In genomic region chr7:65832281-65832680, GRCh38 we compare ENCODE assay signal across 1 cellular context.
A peak's percentile ranks its signal among the peaks of the same experiment; 100 is the strongest.
TF ChIP-seq lines count a peak whose summit lies in the region.

No MANE protein-coding gene starts in this region.

TF ChIP-seq in GM12878, 131 proteins besides CTCF, POLR2A, EP300 and RAD21 (continued from another document):
- TF ChIP-seq, protein P1, sequence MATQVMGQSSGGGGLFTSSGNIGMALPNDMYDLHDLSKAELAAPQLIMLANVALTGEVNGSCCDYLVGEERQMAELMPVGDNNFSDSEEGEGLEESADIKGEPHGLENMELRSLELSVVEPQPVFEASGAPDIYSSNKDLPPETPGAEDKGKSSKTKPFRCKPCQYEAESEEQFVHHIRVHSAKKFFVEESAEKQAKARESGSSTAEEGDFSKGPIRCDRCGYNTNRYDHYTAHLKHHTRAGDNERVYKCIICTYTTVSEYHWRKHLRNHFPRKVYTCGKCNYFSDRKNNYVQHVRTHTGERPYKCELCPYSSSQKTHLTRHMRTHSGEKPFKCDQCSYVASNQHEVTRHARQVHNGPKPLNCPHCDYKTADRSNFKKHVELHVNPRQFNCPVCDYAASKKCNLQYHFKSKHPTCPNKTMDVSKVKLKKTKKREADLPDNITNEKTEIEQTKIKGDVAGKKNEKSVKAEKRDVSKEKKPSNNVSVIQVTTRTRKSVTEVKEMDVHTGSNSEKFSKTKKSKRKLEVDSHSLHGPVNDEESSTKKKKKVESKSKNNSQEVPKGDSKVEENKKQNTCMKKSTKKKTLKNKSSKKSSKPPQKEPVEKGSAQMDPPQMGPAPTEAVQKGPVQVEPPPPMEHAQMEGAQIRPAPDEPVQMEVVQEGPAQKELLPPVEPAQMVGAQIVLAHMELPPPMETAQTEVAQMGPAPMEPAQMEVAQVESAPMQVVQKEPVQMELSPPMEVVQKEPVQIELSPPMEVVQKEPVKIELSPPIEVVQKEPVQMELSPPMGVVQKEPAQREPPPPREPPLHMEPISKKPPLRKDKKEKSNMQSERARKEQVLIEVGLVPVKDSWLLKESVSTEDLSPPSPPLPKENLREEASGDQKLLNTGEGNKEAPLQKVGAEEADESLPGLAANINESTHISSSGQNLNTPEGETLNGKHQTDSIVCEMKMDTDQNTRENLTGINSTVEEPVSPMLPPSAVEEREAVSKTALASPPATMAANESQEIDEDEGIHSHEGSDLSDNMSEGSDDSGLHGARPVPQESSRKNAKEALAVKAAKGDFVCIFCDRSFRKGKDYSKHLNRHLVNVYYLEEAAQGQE (IDR thresholded peaks at IDR 0.05; ENCODE audit: low read depth, low read length) = peak; percentile 85
- TF ChIP-seq NFXL1 (IDR thresholded peaks at IDR 0.05; ENCODE audit: borderline replicate concordance) = no peak
